In genomic region chr22:21045585-21046294, GRCh38 we compare ENCODE assay signal across 7 cellular contexts. TPM values are rescaled to one million over a fixed set of nuclear protein-coding genes. Genes with fewer than 3 reads are reported as not detected.
DNase-seq lines count a peak whose midpoint lies in the region; ATAC-seq, FAIRE-seq and TF ChIP-seq lines count a peak whose summit lies in the region.

LRRC74B (plus strand) TSS chr22:21045946; CDS start chr22:21045987, 41 bp downstream.

- no peak within 1 kb of the TSS for H2AFZ ChIP-seq in HepG2 (ENCODE audit: low read length)

- POLR2A ChIA-PET in HepG2 (lab: Yijun Ruan, JAX): no interaction called here

- H3K4me1 ChIP-seq in duodenal mucosa (ENCODE audit: control insufficient read depth in 1 of 2, insufficient read depth in 2 of 2, low read length in 2 of 2) (peaks cover 24 to 25% of the 10 kb centered on the region in 2 donors), HepG2 (ENCODE audit: insufficient read depth, low read length) (peaks cover 12% of the 10 kb centered on the region; the same call in 1 of the 2 replicates)

- intact Hi-C loops in HepG2 (cut with micrococcal nuclease; ENCODE audit: unreplicated experiment): no loop called here

- H3K27ac ChIP-seq in duodenal mucosa (ENCODE audit: low read depth, low read length): no peak within 1 kb of the TSS
- no peak within 1 kb of the TSS for H3K27ac ChIP-seq in HepG2 (ENCODE audit: extremely low read length, insufficient read depth, low read length)

- peak; percentile 77 for DNase-seq in NCI-H524 treated with DMSO at 0.1 percent for 48 hours (lab: John Stamatoyannopoulos, UW)
- DNase-seq in activated CD4-positive, alpha-beta T cell treated with anti-CD3 and anti-CD28 coated beads, Interleukin-2, amount 50 U/mL, for 48 hours: peak; percentile 74 to 82
- DNase-seq in HepG2 (ENCODE audit: low spot score): peak; percentile 67
- DNase-seq in stimulated activated CD4-positive, alpha-beta T cell treated with anti-CD3 and anti-CD28 coated beads, Interleukin-2, amount 100 ng/mL, for 48 hours: peak; percentile 68 to 72

- in situ Hi-C loops in HepG2 (cut with HindIII; ENCODE audit: extremely low pct_ligation_motif_present, low pct_unique_long_range_greater_than_20kb): no loop called here

- TF ChIP-seq CTCF in HepG2 (CRISPR knock-in tag; IDR thresholded peaks at IDR 0.05): no peak

- H3K27me3 ChIP-seq in duodenal mucosa (ENCODE audit: control insufficient read depth in 1 of 2, insufficient read depth in 2 of 2, low read length in 2 of 2) (no peaks in the 10 kb centered on the region), HepG2 (ENCODE audit: control insufficient read depth in 1 of 2, insufficient read depth in 2 of 2, low read length in 2 of 2) (peaks cover 4 to 33% of the 10 kb centered on the region in 2 experiments; a peak in 4 of 5 replicates)

- TF ChIP-seq POLR2A in HepG2 (IDR thresholded peaks at IDR 0.05; ENCODE audit: insufficient read depth in 1 of 2, low read depth in 2 of 2, low read length in 2 of 2): no peak

- H3K4me3 ChIP-seq in duodenal mucosa (ENCODE audit: low read depth in 1 of 2, low read length in 2 of 2): peak within 1 kb of the TSS; percentile 56 to 70
- peak within 1 kb of the TSS; percentile 11 to 53 (median 31); a peak in 3 of 6 replicates for H3K4me3 ChIP-seq in HepG2 (replicated peaks in 1 of 3; ENCODE audit: insufficient read depth in 1 of 3, low read depth in 2 of 3, low read length in 3 of 3)

- no peaks in the 10 kb centered on the region for H3K36me3 ChIP-seq in duodenal mucosa (ENCODE audit: control insufficient read depth in 1 of 2, insufficient read depth in 2 of 2, low read length in 2 of 2)
- no peaks in the 10 kb centered on the region for H3K36me3 ChIP-seq in HepG2 (replicated peaks in 1 of 2; ENCODE audit: control insufficient read depth in 1 of 2, insufficient read depth in 2 of 2, low read length in 2 of 2)

- no peaks in the 10 kb centered on the region; the same call in 1 of the 2 replicates for H4K20me1 ChIP-seq in HepG2 (ENCODE audit: insufficient read depth, low read length)

- CTCF ChIA-PET in HepG2 (lab: Yijun Ruan, JAX; ENCODE audit: low intra/inter-chr PET ratio, low total read pairs): no interaction called here

- no peak for FAIRE-seq in HepG2 (lab: Jason Lieb, UNC)

- no TSS peak for BruUV-seq in HepG2 (replicated peaks; lab: Mats Ljungman, UMichigan)

- ATAC-seq in GM18520 (IDR thresholded peaks at IDR 0.05; ENCODE audit: unreplicated experiment) (peak; percentile 70), HG03439 (IDR thresholded peaks at IDR 0.05; ENCODE audit: unreplicated experiment) (peak; percentile 79), HepG2 (peak; percentile 98)

- 16% methylated on average over 13 of the region's 47 CpGs for WGBS in HepG2 (ENCODE audit: low lambda C conversion rate)

- H3K9me3 ChIP-seq in duodenal mucosa (ENCODE audit: control insufficient read depth in 1 of 2, low read length in 2 of 2) (no peaks in the 10 kb centered on the region), HepG2 (ENCODE audit: low read length) (no peaks in the 10 kb centered on the region)

- no peak for TF ChIP-seq EP300 in HepG2 (IDR thresholded peaks at IDR 0.05; ENCODE audit: low read depth in 2 of 2, low read length in 2 of 2)
- TF ChIP-seq EP300 in HepG2 (CRISPR knock-in tag; IDR thresholded peaks at IDR 0.05; ENCODE audit: borderline replicate concordance): no peak

- H3K9ac ChIP-seq in duodenal mucosa (ENCODE audit: low read depth in 1 of 2, low read length in 2 of 2) (no peak within 1 kb of the TSS), HepG2 (ENCODE audit: insufficient read depth, low read depth, low read length) (no peak within 1 kb of the TSS)

- H3K4me2 ChIP-seq in HepG2 (ENCODE audit: low read depth, low read length): peak within 1 kb of the TSS; percentile 72

- H3K79me2 ChIP-seq in HepG2 (ENCODE audit: insufficient read depth, low read length): no peaks in the 10 kb centered on the region

- no peak for TF ChIP-seq RAD21 in HepG2 (CRISPR knock-in tag; IDR thresholded peaks at IDR 0.05)

TF ChIP-seq in HepG2, 621 proteins besides CTCF, POLR2A, EP300 and RAD21 (continues in another document):
- TF ChIP-seq ZNF275 (CRISPR knock-in tag; IDR thresholded peaks at IDR 0.05; ENCODE audit: borderline replicate concordance) (no peak), RFXAP (CRISPR knock-in tag; IDR thresholded peaks at IDR 0.05; ENCODE audit: borderline replicate concordance) (peak; percentile 59; the same call in 1 of the 2 replicates), SP4 (CRISPR knock-in tag; IDR thresholded peaks at IDR 0.05) (peak; percentile 49; the same call in 1 of the 2 replicates), NFYC (CRISPR knock-in tag; IDR thresholded peaks at IDR 0.05) (peak; percentile 95), PBX2 (CRISPR knock-in tag; IDR thresholded peaks at IDR 0.05) (peak; percentile 91), RXRA (CRISPR knock-in tag; IDR thresholded peaks at IDR 0.05) (peak; percentile 58; the same call in 1 of the 2 replicates), RBM22 (optimal IDR thresholded peaks at IDR 0.05; ENCODE audit: low read length) (peak; percentile 100), HINFP (CRISPR knock-in tag; IDR thresholded peaks at IDR 0.05; ENCODE audit: low read depth) (no peak), U2AF2 (IDR thresholded peaks at IDR 0.05; ENCODE audit: low read depth, low read length) (peak; percentile 97), SAP130 (CRISPR knock-in tag; IDR thresholded peaks at IDR 0.05; ENCODE audit: low read depth) (peak; percentile 71; the same call in 1 of the 2 replicates), ZNF549 (CRISPR knock-in tag; IDR thresholded peaks at IDR 0.05) (no peak), ZFY (CRISPR knock-in tag; IDR thresholded peaks at IDR 0.05) (peak; percentile 42; the same call in 1 of the 2 replicates)

RNA-seq across cellular contexts. Expression of gene LRRC74B, which starts in this region (rescaled TPM):
- total RNA-seq in HepG2 (2016; rRNA removed; fragmentation: Illumina TruSeq; extraction: Trizol): not detected in 2 replicates
- total RNA-seq in HepG2 (2016; cell fraction: cytosol; rRNA removed; fragmentation: Illumina TruSeq; extraction: Trizol; ENCODE audit: low read depth): not detected in 2 replicates
- not detected in 2 replicates for total RNA-seq in HepG2 (2016; cell fraction: insoluble cytoplasmic fraction; rRNA removed; fragmentation: Illumina TruSeq; extraction: Trizol)
- not detected in 2 replicates for total RNA-seq in HepG2 (2016; cell fraction: membrane; rRNA removed; fragmentation: Illumina TruSeq; extraction: Trizol)
- not detected in 2 replicates for total RNA-seq in HepG2 (2016; cell fraction: nucleus; rRNA removed; fragmentation: Illumina TruSeq; extraction: Trizol)
- polyA plus RNA-seq in HepG2 (2011; rRNA removed): not detected in 2 replicates
- not detected in 2 replicates for polyA plus RNA-seq in HepG2 (2011; cell fraction: cytosol; rRNA removed)
- not detected in 2 replicates for polyA plus RNA-seq in HepG2 (2011; cell fraction: nucleus; rRNA removed)
- polyA plus RNA-seq in HepG2 (2012): not detected in 2 replicates
- polyA plus RNA-seq in HepG2 (2016; cell fraction: cytosol; fragmentation: Illumina TruSeq; extraction: Trizol; ENCODE audit: low read depth): not detected in 2 replicates
- not detected in 2 replicates for polyA plus RNA-seq in HepG2 (2016; cell fraction: insoluble cytoplasmic fraction; fragmentation: Illumina TruSeq; extraction: Trizol; ENCODE audit: low read depth)
- not detected in 2 replicates for polyA plus RNA-seq in HepG2 (2016; cell fraction: membrane; fragmentation: Illumina TruSeq; extraction: Trizol; ENCODE audit: low read depth)
- not detected in 2 replicates for polyA plus RNA-seq in HepG2 (2016; cell fraction: nucleus; fragmentation: Illumina TruSeq; extraction: Trizol; ENCODE audit: insufficient read depth, low read depth)
- polyA minus RNA-seq in HepG2 (2011; rRNA and poly(A)+ RNA removed; ENCODE audit: low replicate concordance): not detected in 2 replicates
- not detected in 2 replicates for polyA minus RNA-seq in HepG2 (2011; cell fraction: cytosol; rRNA and poly(A)+ RNA removed)
- polyA minus RNA-seq in HepG2 (2011; cell fraction: nucleus; rRNA and poly(A)+ RNA removed): not detected in 2 replicates

Comparison
In these comparisons a context has a peak if more than half of its experiments do, and no peak if none do; other contexts are left out.
1. Peak in DNase-seq, ATAC-seq, H3K4me3 ChIP-seq and H3K4me2 ChIP-seq in HepG2; RNA of the gene not detected or under 1 TPM.